In the genomic region with DNA sequence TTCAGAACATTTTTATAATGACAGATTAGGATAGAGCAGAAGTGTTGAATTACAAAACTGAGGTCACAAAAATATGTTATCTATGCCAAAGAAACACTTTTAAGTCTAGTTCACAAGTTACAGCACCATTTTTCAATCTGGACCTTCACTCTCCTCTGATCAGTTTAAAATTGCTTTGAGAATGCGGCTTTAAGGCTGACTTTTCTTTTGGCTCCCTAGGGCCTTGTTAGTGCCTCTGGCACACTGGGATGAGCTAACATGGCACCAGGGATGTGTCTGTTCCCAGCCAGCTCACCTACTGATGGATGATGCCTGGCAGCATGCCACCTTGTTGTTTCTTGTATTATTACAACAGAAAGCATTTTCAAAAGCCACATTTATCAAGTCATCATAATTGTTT, we compare ENCODE assay signal across 27 cellular contexts. TPM values are rescaled to one million over a fixed set of nuclear protein-coding genes. Genes with fewer than 3 reads are reported as not detected.
DNase-seq lines count a peak whose midpoint lies in the region; ATAC-seq and TF ChIP-seq lines count a peak whose summit lies in the region.
"Had no signal": no experiment of that assay in that cellular context is flagged by ENCODE, and none has a peak within 500 bp of the region (broad histone marks: within the 10 kb centered on the region; RNA-seq: fewer than 3 reads in every experiment).

No MANE protein-coding gene starts in this region.

- H3K9ac ChIP-seq in adipocyte (ENCODE audit: low read length) = no peak overlapping the region

- no peak for TF ChIP-seq CTCF in AG10803 (conservative IDR thresholded peaks at IDR 0.05; ENCODE audit: low read length)
- no peak for TF ChIP-seq CTCF in fibroblast of the aortic adventitia (IDR thresholded peaks at IDR 0.05; ENCODE audit: insufficient read depth, low read length)
- TF ChIP-seq CTCF in GM23338 (conservative IDR thresholded peaks at IDR 0.05; ENCODE audit: low read depth in 2 of 2) = no peak
- no peak for TF ChIP-seq CTCF in ovary (IDR thresholded peaks at IDR 0.05)

- H2AFZ ChIP-seq in GM23338 = no peak overlapping the region

- H3K27ac ChIP-seq in GM23338 (ENCODE audit: low read depth) (no peak overlapping the region), ovary (no peak overlapping the region)
- H3K27ac ChIP-seq: coronary artery, thoracic aorta had no signal

- H3K4me1 ChIP-seq in adipocyte (ENCODE audit: control insufficient read depth, insufficient read depth, low read length) = peaks cover 24% of the 10 kb centered on the region
- no peaks in the 10 kb centered on the region for H3K4me1 ChIP-seq in GM23338 (ENCODE audit: insufficient read depth)
- no peaks in the 10 kb centered on the region for H3K4me1 ChIP-seq in ovary (ENCODE audit: insufficient read depth)

- no peaks in the 10 kb centered on the region for H4K20me1 ChIP-seq in GM23338 (replicated peaks; ENCODE audit: insufficient read depth)

- no peak overlapping the region for H3K4me2 ChIP-seq in GM23338

- H3K79me2 ChIP-seq in GM23338 (replicated peaks; ENCODE audit: insufficient read depth) = no peaks in the 10 kb centered on the region

- no peaks in the 10 kb centered on the region for H3K9me2 ChIP-seq in GM23338 (ENCODE audit: insufficient read depth)

- WGBS in ovary, 3 donors = 74 to 95% (median 87%) methylated on average over 1 of the region's 1 CpG

- no peaks in the 10 kb centered on the region for H3F3A ChIP-seq in GM23338 (replicated peaks; ENCODE audit: low read depth)

- no peak for TF ChIP-seq EP300 in ovary (IDR thresholded peaks at IDR 0.05)

- H3K9me3 Mint-ChIP-seq in GM23338 = peaks cover 2% of the 10 kb centered on the region; the same call in 2 of the 3 replicates
- H3K9me3 Mint-ChIP-seq: stimulated activated naive CD8-positive, alpha-beta T cell treated with anti-CD3 and anti-CD28 coated beads, Interleukin-15, Interleukin-2, amounts not matched to agents 100 ng/mL and 50 ng/mL, for 24 hours had no signal

- H3K36me3 Mint-ChIP-seq in GM23338 (ENCODE audit: low read depth) = no peaks in the 10 kb centered on the region
- H3K36me3 Mint-ChIP-seq: activated CD4-positive, alpha-beta memory T cell treated with anti-CD3 and anti-CD28 coated beads for 36 hours had no signal

- H3K4me3 ChIP-seq in AG10803 (ENCODE audit: low read length) (no peak overlapping the region), adipocyte (ENCODE audit: low read length) (peak overlapping the region; percentile 23), fibroblast of the aortic adventitia (ENCODE audit: low read depth, low read length) (no peak overlapping the region), GM23338 (no peak overlapping the region), ovary (no peak overlapping the region)
- H3K4me3 ChIP-seq: coronary artery, GM12878, thoracic aorta had no signal

- no peak overlapping the region for H3K4me3 Mint-ChIP-seq in GM23338
- H3K4me3 Mint-ChIP-seq: activated CD4-positive, alpha-beta memory T cell treated with anti-CD3 and anti-CD28 coated beads for 36 hours; stimulated activated naive CD8-positive, alpha-beta T cell treated with anti-CD3 and anti-CD28 coated beads, Interleukin-15, Interleukin-2, amounts not matched to agents 100 ng/mL and 50 ng/mL, for 24 hours had no signal

- intact Hi-C loops in ovary (cut with DNase I) = no loop called here

- no peak overlapping the region for H3K27ac Mint-ChIP-seq in GM23338
- H3K27ac Mint-ChIP-seq: activated CD4-positive, alpha-beta memory T cell treated with anti-CD3 and anti-CD28 coated beads for 36 hours; stimulated activated naive CD8-positive, alpha-beta T cell treated with anti-CD3 and anti-CD28 coated beads, Interleukin-15, Interleukin-2, amounts not matched to agents 100 ng/mL and 50 ng/mL, for 24 hours had no signal

- H3K36me3 ChIP-seq in adipocyte (ENCODE audit: control insufficient read depth, insufficient read depth, low read length, severe bottlenecking) (no peaks in the 10 kb centered on the region), GM23338 (ENCODE audit: insufficient read depth) (no peaks in the 10 kb centered on the region), ovary (no peaks in the 10 kb centered on the region)
- H3K36me3 ChIP-seq: thoracic aorta had no signal

- H3K27me3 Mint-ChIP-seq in GM23338 (ENCODE audit: insufficient read depth, low read depth, poor library complexity) = peaks cover 3% of the 10 kb centered on the region
- H3K27me3 Mint-ChIP-seq: activated CD4-positive, alpha-beta memory T cell treated with anti-CD3 and anti-CD28 coated beads for 36 hours; stimulated activated naive CD8-positive, alpha-beta T cell treated with anti-CD3 and anti-CD28 coated beads, Interleukin-15, Interleukin-2, amounts not matched to agents 100 ng/mL and 50 ng/mL, for 24 hours had no signal

- no peaks in the 10 kb centered on the region for H3K9me3 ChIP-seq in adipocyte (ENCODE audit: control insufficient read depth, low read length)
- H3K9me3 ChIP-seq in ovary = no peaks in the 10 kb centered on the region
- H3K9me3 ChIP-seq: thoracic aorta had no signal

- no peaks in the 10 kb centered on the region for H3K27me3 ChIP-seq in adipocyte (replicated peaks; ENCODE audit: control insufficient read depth, insufficient read depth, low read length)
- H3K27me3 ChIP-seq in GM23338 (ENCODE audit: insufficient read depth) = no peaks in the 10 kb centered on the region
- H3K27me3 ChIP-seq in ovary = no peaks in the 10 kb centered on the region

- DNase-seq in AG10803 (ENCODE audit: low read depth) (peak; percentile 57), D341Med (ENCODE audit: low spot score) (peak; percentile 19), adipocyte (ENCODE audit: low read depth) (peak; percentile 34), fibroblast of the aortic adventitia (ENCODE audit: low read depth) (peak; percentile 58), GM23338 (ENCODE audit: low spot score) (no peak), ovary (no peak)
- DNase-seq: activated CD4-positive, alpha-beta memory T cell treated with anti-CD3 and anti-CD28 coated beads for 36 hours; activated CD8-positive, alpha-beta memory T cell treated with anti-CD3 and anti-CD28 coated beads, Interleukin-2, amount 50 U/mL, for 48 hours; activated naive CD4-positive, alpha-beta T cell treated with anti-CD3 and anti-CD28 coated beads, Interleukin-2, amount 50 U/mL, for 16 hours; aorta; effector memory CD4-positive, alpha-beta T cell; EL; GOT3; hippocampal formation; Karpas-422; NCI-H526 treated with DMSO at 0.1 percent for 48 hours; RPMI8226 had no signal

- ATAC-seq in GM23338 (no peak), HG03159 (IDR thresholded peaks at IDR 0.05; ENCODE audit: unreplicated experiment) (no peak)
- ATAC-seq: activated CD4-positive, CD25-positive, alpha-beta regulatory T cell treated with anti-CD3 and anti-CD28 coated beads, Interleukin-2, amount 50 U/mL, for 24 hours; GM12878; HepG2; left colon had no signal

- no peaks in the 10 kb centered on the region for H3K4me1 Mint-ChIP-seq in GM23338

- no peak for TF ChIP-seq POLR2A in ovary (IDR thresholded peaks at IDR 0.05)

TF ChIP-seq in GM23338, 12 proteins besides CTCF, POLR2A, EP300 and RAD21 (continues in another document):
- no peak for TF ChIP-seq EZH2 (IDR thresholded peaks at IDR 0.05; ENCODE audit: low read depth, unreplicated experiment)
- TF ChIP-seq ZNF114 (CRISPR knock-in tag; IDR thresholded peaks at IDR 0.05) = no peak
- TF ChIP-seq POLR2AphosphoS5 (IDR thresholded peaks at IDR 0.05; ENCODE audit: low read depth) = no peak
- TF ChIP-seq, protein P1, sequence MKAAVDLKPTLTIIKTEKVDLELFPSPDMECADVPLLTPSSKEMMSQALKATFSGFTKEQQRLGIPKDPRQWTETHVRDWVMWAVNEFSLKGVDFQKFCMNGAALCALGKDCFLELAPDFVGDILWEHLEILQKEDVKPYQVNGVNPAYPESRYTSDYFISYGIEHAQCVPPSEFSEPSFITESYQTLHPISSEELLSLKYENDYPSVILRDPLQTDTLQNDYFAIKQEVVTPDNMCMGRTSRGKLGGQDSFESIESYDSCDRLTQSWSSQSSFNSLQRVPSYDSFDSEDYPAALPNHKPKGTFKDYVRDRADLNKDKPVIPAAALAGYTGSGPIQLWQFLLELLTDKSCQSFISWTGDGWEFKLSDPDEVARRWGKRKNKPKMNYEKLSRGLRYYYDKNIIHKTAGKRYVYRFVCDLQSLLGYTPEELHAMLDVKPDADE (IDR thresholded peaks at IDR 0.05) = no peak
- no peak for TF ChIP-seq CREB1 (CRISPR knock-in tag; IDR thresholded peaks at IDR 0.05; ENCODE audit: low read depth)
- no peak for TF ChIP-seq EZH2phosphoT487 (IDR thresholded peaks at IDR 0.05; ENCODE audit: unreplicated experiment)
- no peak for TF ChIP-seq STAT1 (IDR thresholded peaks at IDR 0.05; ENCODE audit: unreplicated experiment)
- TF ChIP-seq ZNF331 (CRISPR knock-in tag; IDR thresholded peaks at IDR 0.05; ENCODE audit: low read depth) = no peak
- TF ChIP-seq, protein P2, sequence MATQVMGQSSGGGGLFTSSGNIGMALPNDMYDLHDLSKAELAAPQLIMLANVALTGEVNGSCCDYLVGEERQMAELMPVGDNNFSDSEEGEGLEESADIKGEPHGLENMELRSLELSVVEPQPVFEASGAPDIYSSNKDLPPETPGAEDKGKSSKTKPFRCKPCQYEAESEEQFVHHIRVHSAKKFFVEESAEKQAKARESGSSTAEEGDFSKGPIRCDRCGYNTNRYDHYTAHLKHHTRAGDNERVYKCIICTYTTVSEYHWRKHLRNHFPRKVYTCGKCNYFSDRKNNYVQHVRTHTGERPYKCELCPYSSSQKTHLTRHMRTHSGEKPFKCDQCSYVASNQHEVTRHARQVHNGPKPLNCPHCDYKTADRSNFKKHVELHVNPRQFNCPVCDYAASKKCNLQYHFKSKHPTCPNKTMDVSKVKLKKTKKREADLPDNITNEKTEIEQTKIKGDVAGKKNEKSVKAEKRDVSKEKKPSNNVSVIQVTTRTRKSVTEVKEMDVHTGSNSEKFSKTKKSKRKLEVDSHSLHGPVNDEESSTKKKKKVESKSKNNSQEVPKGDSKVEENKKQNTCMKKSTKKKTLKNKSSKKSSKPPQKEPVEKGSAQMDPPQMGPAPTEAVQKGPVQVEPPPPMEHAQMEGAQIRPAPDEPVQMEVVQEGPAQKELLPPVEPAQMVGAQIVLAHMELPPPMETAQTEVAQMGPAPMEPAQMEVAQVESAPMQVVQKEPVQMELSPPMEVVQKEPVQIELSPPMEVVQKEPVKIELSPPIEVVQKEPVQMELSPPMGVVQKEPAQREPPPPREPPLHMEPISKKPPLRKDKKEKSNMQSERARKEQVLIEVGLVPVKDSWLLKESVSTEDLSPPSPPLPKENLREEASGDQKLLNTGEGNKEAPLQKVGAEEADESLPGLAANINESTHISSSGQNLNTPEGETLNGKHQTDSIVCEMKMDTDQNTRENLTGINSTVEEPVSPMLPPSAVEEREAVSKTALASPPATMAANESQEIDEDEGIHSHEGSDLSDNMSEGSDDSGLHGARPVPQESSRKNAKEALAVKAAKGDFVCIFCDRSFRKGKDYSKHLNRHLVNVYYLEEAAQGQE (IDR thresholded peaks at IDR 0.05; ENCODE audit: unreplicated experiment) = no peak

RNA-seq across cellular contexts. Expression of a gene that starts 46.4 kb away (rescaled TPM):
- total RNA-seq in fibroblast of the aortic adventitia (ENCODE audit: low replicate concordance) (41.8 and 179 TPM in 2 replicates), ovary (10 to 100 TPM in 2 of 7 donors, 1 to 10 TPM in 5; 1.2 to 19.0 (median 6.1) TPM)
- 2.0 and 5.0 TPM in 2 replicates for total RNA-seq in GM23338 (2014; rRNA removed; shearing (Covaris generic))
- polyA plus RNA-seq in GM23338 (2016; fragmentation: Nextera tagmentation; extraction: Ambion mirVana) (2.0 and 2.3 TPM in 2 replicates), ovary (10 to 100 TPM in 1 of 2 donors, 1 to 10 TPM in 1; 2.4 to 20.0 TPM)
- total RNA-seq: activated CD4-positive, alpha-beta memory T cell treated with anti-CD3 and anti-CD28 coated beads for 36 hours; HepG2; SK-MEL-5; T-helper 1 cell treated with Interleukin-12 subunit alpha and Interleukin-12 subunit beta and Interleukin-4 antibody, amounts not matched to agents 30 ng/mL and 1 ng/mL, for 36 hours had no signal
- polyA plus RNA-seq: HepG2 had no signal

Comparison
In these comparisons a context has a peak if more than half of its experiments do, and no peak if none do; other contexts are left out.
1. DNase-seq: peak in AG10803 (single experiment), D341Med (single experiment), adipocyte (single experiment) and fibroblast of the aortic adventitia (single experiment); none in GM23338 (single experiment) and ovary (0 of 5).